19 cellular contexts compared by ENCODE assay signal in the genomic region with DNA sequence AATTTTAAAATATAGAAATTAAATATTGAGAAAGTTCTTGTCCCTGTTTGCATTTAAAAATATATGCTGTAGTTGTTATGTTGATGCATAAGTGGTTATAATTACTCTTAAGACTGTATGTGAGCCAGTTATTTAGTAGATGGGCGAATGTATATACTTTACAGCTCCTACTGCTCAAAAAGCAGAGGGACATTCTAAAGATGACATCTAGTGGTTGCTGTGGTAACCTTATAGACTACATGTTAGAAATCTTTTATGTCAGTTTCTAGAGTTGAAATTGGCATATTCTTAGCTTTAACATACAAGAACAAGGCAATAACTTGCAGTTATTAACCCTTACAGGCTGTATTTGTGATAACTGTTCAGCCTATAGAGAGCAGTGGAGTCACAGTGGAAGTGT.
DNase-seq lines count a peak whose midpoint lies in the region; TF ChIP-seq lines count a peak whose summit lies in the region.
"Had no signal": no experiment of that assay in that cellular context is flagged by ENCODE, and none has a peak within 500 bp of the region (broad histone marks: within the 10 kb centered on the region; RNA-seq: fewer than 3 reads in every experiment).

No MANE protein-coding gene starts in this region.

- no peaks in the 10 kb centered on the region for H3K36me3 Mint-ChIP-seq in endodermal cell (ENCODE audit: low read depth)
- H3K36me3 Mint-ChIP-seq in activated CD4-positive, alpha-beta T cell treated with anti-CD3 and anti-CD28 coated beads, Interleukin-2, amount 10 ng/mL, durations not matched to agents 24 days and 14 days (ENCODE audit: low read depth) = no peaks in the 10 kb centered on the region

- no peak overlapping the region for H2AFZ ChIP-seq in OCI-LY3 (ENCODE audit: low read depth, low read length)
- H2AFZ ChIP-seq: PC-9 had no signal

- H3K4me3 ChIP-seq in OCI-LY3 (ENCODE audit: low read length) = no peak overlapping the region
- H3K4me3 ChIP-seq in endodermal cell (ENCODE audit: low read length) = no peak overlapping the region
- H3K4me3 ChIP-seq: PC-9, SJSA1, uterus had no signal

- H3K79me2 ChIP-seq in OCI-LY3 (ENCODE audit: low read length) = no peaks in the 10 kb centered on the region

- no peaks in the 10 kb centered on the region for H3K36me3 ChIP-seq in OCI-LY3 (replicated peaks; ENCODE audit: low read depth, low read length)
- no peaks in the 10 kb centered on the region for H3K36me3 ChIP-seq in endodermal cell (ENCODE audit: control insufficient read depth, insufficient read depth, low read length)
- H3K36me3 ChIP-seq: SJSA1, uterus had no signal

- H3K4me3 Mint-ChIP-seq in endodermal cell = no peak overlapping the region
- H3K4me3 Mint-ChIP-seq in activated CD4-positive, alpha-beta T cell treated with anti-CD3 and anti-CD28 coated beads, Interleukin-2, amount 10 ng/mL, durations not matched to agents 24 days and 14 days = no peak overlapping the region

- H3K4me1 ChIP-seq in OCI-LY3 (ENCODE audit: low read length) (no peaks in the 10 kb centered on the region), endodermal cell (ENCODE audit: control insufficient read depth, insufficient read depth, low read length) (peaks cover 12% of the 10 kb centered on the region)
- H3K4me1 ChIP-seq: uterus had no signal

- no peak overlapping the region for H3K27ac ChIP-seq in C4-2B
- H3K27ac ChIP-seq in OCI-LY3 (ENCODE audit: low read length) = no peak overlapping the region
- H3K27ac ChIP-seq in endodermal cell (ENCODE audit: low read depth, low read length) = no peak overlapping the region
- H3K27ac ChIP-seq: PC-9, SJSA1, uterus had no signal

- H3K4me2 ChIP-seq in OCI-LY3 (ENCODE audit: low read length) = no peak overlapping the region
- H3K4me2 ChIP-seq: PC-9 had no signal

- WGBS in endodermal cell (ENCODE audit: insufficient coverage in 1 of 2, insufficient read length in 1 of 2), 2 experiments = 57 to 100% methylated on average over 1 of the region's 1 CpG

- H3K27me3 Mint-ChIP-seq in endodermal cell (ENCODE audit: insufficient read depth) = no peaks in the 10 kb centered on the region
- no peaks in the 10 kb centered on the region for H3K27me3 Mint-ChIP-seq in activated CD4-positive, alpha-beta T cell treated with anti-CD3 and anti-CD28 coated beads, Interleukin-2, amount 10 ng/mL, durations not matched to agents 24 days and 14 days

- TF ChIP-seq CTCF in C4-2B (conservative IDR thresholded peaks at IDR 0.05) (peak; percentile 11; the same call in 1 of the 2 replicates), OCI-LY3 (IDR thresholded peaks at IDR 0.05; ENCODE audit: low read depth, low read length) (peak; percentile 52), endodermal cell (conservative IDR thresholded peaks at IDR 0.05) (peak; percentile 51)

- peaks cover 9% of the 10 kb centered on the region for H3K9me3 Mint-ChIP-seq in endodermal cell
- peaks cover 6% of the 10 kb centered on the region for H3K9me3 Mint-ChIP-seq in activated CD4-positive, alpha-beta T cell treated with anti-CD3 and anti-CD28 coated beads, Interleukin-2, amount 10 ng/mL, durations not matched to agents 24 days and 14 days

- no peaks in the 10 kb centered on the region for H3K9me3 ChIP-seq in OCI-LY3 (ENCODE audit: insufficient read depth, low read length)
- H3K9me3 ChIP-seq in endodermal cell (ENCODE audit: control insufficient read depth, low read length) = peaks cover 24% of the 10 kb centered on the region
- H3K9me3 ChIP-seq: SJSA1, uterus had no signal

- peak; percentile 6 for DNase-seq in DMS53 treated with DMSO at 0.1 percent for 48 hours (lab: John Stamatoyannopoulos, UW; ENCODE audit: unreplicated experiment)
- DNase-seq in endodermal cell = no peak
- DNase-seq in NCI-H128 (lab: John Stamatoyannopoulos, UW; ENCODE audit: unreplicated experiment) = no peak
- no peak for DNase-seq in stimulated activated CD8-positive, alpha-beta memory T cell treated with anti-CD3 and anti-CD28 coated beads, Interleukin-4, amount 100 ng/mL, for 48 hours
- no peak for DNase-seq in activated CD4-positive, alpha-beta T cell treated with anti-CD3 and anti-CD28 coated beads, Interleukin-2, amount 10 ng/mL, durations not matched to agents 24 days and 14 days
- no peak for DNase-seq in NK-92 treated with Interleukin-12 subunit alpha and Interleukin-12 subunit beta, amount 100 ng/mL, for 24 hours (lab: John Stamatoyannopoulos, UW)
- DNase-seq: activated CD4-positive, alpha-beta T cell treated with anti-CD3 and anti-CD28 coated beads, Interleukin-2, amount 50 U/mL, for 1 hour; activated naive CD4-positive, alpha-beta T cell; anterior cingulate cortex; GF-D8; KBM-7; mammary epithelial cell; NCI-H1105 treated with DMSO at 0.1 percent for 48 hours; NCI-H446; PC-9; uterus had no signal

- no peak overlapping the region for H3K27ac Mint-ChIP-seq in endodermal cell
- H3K27ac Mint-ChIP-seq in activated CD4-positive, alpha-beta T cell treated with anti-CD3 and anti-CD28 coated beads, Interleukin-2, amount 10 ng/mL, durations not matched to agents 24 days and 14 days = no peak overlapping the region

- peaks cover 22% of the 10 kb centered on the region for H3K4me1 Mint-ChIP-seq in endodermal cell
- no peaks in the 10 kb centered on the region for H3K4me1 Mint-ChIP-seq in activated CD4-positive, alpha-beta T cell treated with anti-CD3 and anti-CD28 coated beads, Interleukin-2, amount 10 ng/mL, durations not matched to agents 24 days and 14 days

- H3K27me3 ChIP-seq in OCI-LY3 (ENCODE audit: low read depth, low read length) (no peaks in the 10 kb centered on the region), endodermal cell (ENCODE audit: control insufficient read depth, insufficient read depth, low read length, poor library complexity, severe bottlenecking) (no peaks in the 10 kb centered on the region)
- H3K27me3 ChIP-seq: SJSA1, uterus had no signal

- no peaks in the 10 kb centered on the region for H4K20me1 ChIP-seq in OCI-LY3 (ENCODE audit: insufficient read depth, low read length)

- intact Hi-C loops in activated CD4-positive, alpha-beta T cell treated with anti-CD3 and anti-CD28 coated beads, Interleukin-2, amount 10 ng/mL, durations not matched to agents 24 days and 14 days (cut with micrococcal nuclease) = no loop called here

- no peak overlapping the region for H3K9ac ChIP-seq in OCI-LY3 (ENCODE audit: low read length)
- H3K9ac ChIP-seq in endodermal cell (ENCODE audit: extremely low read depth, low read length, poor library complexity, severe bottlenecking) = no peak overlapping the region
